Comparison of ENCODE assay signal across 25 cellular contexts in the genomic region with DNA sequence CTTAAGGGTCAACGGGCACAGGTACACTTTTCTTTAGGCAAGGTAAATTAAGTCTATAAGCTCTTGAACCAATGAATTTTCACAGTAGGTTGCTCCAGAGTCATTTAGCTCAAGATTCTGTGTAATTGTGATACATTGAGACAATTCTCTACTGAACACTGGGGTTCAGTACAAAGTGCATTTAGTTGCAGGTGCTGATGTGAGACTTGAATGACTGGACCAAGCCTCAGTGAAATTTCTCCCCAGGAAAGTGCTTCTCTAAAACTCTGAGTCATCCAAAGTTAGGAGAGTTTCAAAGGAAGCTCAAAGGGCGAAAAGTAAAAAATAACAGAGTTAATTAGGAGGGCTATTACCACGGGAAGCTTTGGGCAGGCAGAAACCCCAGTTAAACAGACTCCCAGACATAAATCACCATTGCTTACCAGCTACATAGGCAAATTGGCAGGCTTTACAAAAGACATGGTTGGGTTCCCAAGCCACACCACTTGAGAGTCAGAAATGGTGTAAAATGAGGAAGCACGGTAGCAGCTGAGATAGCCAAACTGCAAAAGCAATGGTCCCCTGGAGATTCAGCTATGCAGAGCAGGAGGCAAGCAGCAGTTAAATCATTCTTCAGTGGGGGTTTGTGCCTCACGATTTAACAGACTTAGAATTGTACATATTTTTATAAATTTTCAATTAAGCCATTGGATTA.
A peak's percentile ranks its signal among the peaks of the same experiment; 100 is the strongest.
DNase-seq lines count a peak whose midpoint lies in the region; ATAC-seq lines count a peak whose summit lies in the region.
"Had no signal": no experiment of that assay in that cellular context is flagged by ENCODE, and none has a peak within 500 bp of the region (broad histone marks: within the 10 kb centered on the region; RNA-seq: fewer than 3 reads in every experiment).

No MANE protein-coding gene starts in this region.

- peaks cover 57 to 90% (median 82%) of the 10 kb centered on the region in 11 experiments for H3K27me3 ChIP-seq in BLaER1 treated with 17β-estradiol and CSF1 and Interleukin-3, amounts not matched to agents 10 nM and 100 nM
- H3K27me3 ChIP-seq in Karpas-422 (ENCODE audit: low read length), result no peaks in the 10 kb centered on the region
- H3K27me3 ChIP-seq: neutrophil, suprapubic skin, uterus had no signal

- H3K9ac ChIP-seq in BLaER1 treated with 17β-estradiol and CSF1 and Interleukin-3, amounts not matched to agents 10 nM and 100 nM, result no peak overlapping the region
- peak overlapping the region; percentile 44 for H3K9ac ChIP-seq in Karpas-422 (ENCODE audit: low read length)

- H3K9me3 ChIP-seq in BLaER1 treated with 17β-estradiol and CSF1 and Interleukin-3, amounts not matched to agents 10 nM and 100 nM (replicated peaks in 1 of 11), result no peaks in the 10 kb centered on the region
- no peaks in the 10 kb centered on the region for H3K9me3 ChIP-seq in Karpas-422 (ENCODE audit: low read length)
- H3K9me3 ChIP-seq: neutrophil, suprapubic skin, uterus had no signal

- H4K20me1 ChIP-seq in BLaER1 treated with 17β-estradiol and CSF1 and Interleukin-3, amounts not matched to agents 10 nM and 100 nM, result no peaks in the 10 kb centered on the region; a peak in 1 of 22 replicates
- H4K20me1 ChIP-seq in Karpas-422 (ENCODE audit: insufficient read depth, low read depth, low read length), result no peaks in the 10 kb centered on the region

- peak; percentile 74 for ATAC-seq in GM21529 (IDR thresholded peaks at IDR 0.05; ENCODE audit: unreplicated experiment)
- ATAC-seq in activated CD4-positive, CD25-positive, alpha-beta regulatory T cell treated with anti-CD3 and anti-CD28 coated beads, Interleukin-2, amount 50 U/mL, for 24 hours, result no peak
- ATAC-seq: activated T-cell treated with anti-CD3 and anti-CD28 coated beads, Interleukin-2, amount 50 U/mL, for 4 hours; heart left ventricle had no signal

- DNase-seq in Karpas-422, result peak; percentile 97
- DNase-seq in germinal center (ENCODE audit: low spot score), result peak; percentile 1
- no peak for DNase-seq in NCI-H774 (lab: John Stamatoyannopoulos, UW)
- DNase-seq in T-helper 2 cell, result no peak
- no peak for DNase-seq in NCI-H1048 (lab: John Stamatoyannopoulos, UW)
- DNase-seq: activated CD4-positive, CD25-positive, alpha-beta regulatory T cell treated with anti-CD3 and anti-CD28 coated beads, Interleukin-2, amount 50 U/mL, for 72 hours; activated CD8-positive, alpha-beta memory T cell treated with anti-CD3 and anti-CD28 coated beads for 24 hours; activated naive CD4-positive, alpha-beta T cell treated with anti-CD3 and anti-CD28 coated beads for 36 hours; activated T-cell treated with anti-CD3 and anti-CD28 coated beads, Interleukin-2, amount 50 U/mL, for 4 hours; amygdala; dermis blood vessel endothelial cell; HCEC 1CT; heart left ventricle; immature natural killer cell; KBM-7; NCI-H2029 treated with DMSO at 0.1 percent for 48 hours; NCI-H510A; stimulated activated CD4-positive, alpha-beta T cell treated with anti-CD3 and anti-CD28 coated beads, Interleukin-12 subunit alpha, Interleukin-12 subunit beta, amount 100 ng/mL, for 4 hours; stimulated activated CD8-positive, alpha-beta memory T cell treated with anti-CD3 and anti-CD28 coated beads, Interleukin-4, amount 100 ng/mL, for 48 hours; uterus had no signal

- no peak overlapping the region for H3K27ac ChIP-seq in BLaER1 treated with 17β-estradiol and CSF1 and Interleukin-3, amounts not matched to agents 10 nM and 100 nM
- H3K27ac ChIP-seq in Karpas-422 (ENCODE audit: low read length), result peak overlapping the region; percentile 94
- H3K27ac ChIP-seq: heart left ventricle, neutrophil, suprapubic skin, uterus had no signal

- H2AFZ ChIP-seq in Karpas-422 (ENCODE audit: low read length), result peak overlapping the region; percentile 44; the same call in 1 of the 2 replicates

- no peaks in the 10 kb centered on the region for H3K9me2 ChIP-seq in Karpas-422 (replicated peaks; ENCODE audit: insufficient read depth, low read length)

- no peaks in the 10 kb centered on the region for H3K36me3 ChIP-seq in BLaER1 treated with 17β-estradiol and CSF1 and Interleukin-3, amounts not matched to agents 10 nM and 100 nM
- no peaks in the 10 kb centered on the region for H3K36me3 ChIP-seq in Karpas-422 (ENCODE audit: insufficient read depth, low read length)
- H3K36me3 ChIP-seq: heart left ventricle, neutrophil, suprapubic skin, uterus had no signal

- peak overlapping the region in 7 of 11 experiments; percentile 4 to 54 (median 24); a peak in 8 of 22 replicates for H3K4me2 ChIP-seq in BLaER1 treated with 17β-estradiol and CSF1 and Interleukin-3, amounts not matched to agents 10 nM and 100 nM
- peak overlapping the region; percentile 89 for H3K4me2 ChIP-seq in Karpas-422 (ENCODE audit: low read depth, low read length, poor library complexity, severe bottlenecking)

- no peaks in the 10 kb centered on the region for H3K79me2 ChIP-seq in Karpas-422 (ENCODE audit: low read length)

- no peak overlapping the region for H3K4me3 ChIP-seq in BLaER1 treated with 17β-estradiol and CSF1 and Interleukin-3, amounts not matched to agents 10 nM and 100 nM
- H3K4me3 ChIP-seq in Karpas-422 (ENCODE audit: low read length), result peak overlapping the region; percentile 59
- H3K4me3 ChIP-seq: heart left ventricle, suprapubic skin, uterus had no signal

- peaks cover 0 to 11% (median 6%) of the 10 kb centered on the region in 10 experiments; a peak in 10 of 20 replicates for H3K4me1 ChIP-seq in BLaER1 treated with 17β-estradiol and CSF1 and Interleukin-3, amounts not matched to agents 10 nM and 100 nM
- peaks cover 27% of the 10 kb centered on the region for H3K4me1 ChIP-seq in Karpas-422 (ENCODE audit: low read length)
- H3K4me1 ChIP-seq: heart left ventricle, suprapubic skin, uterus had no signal

Comparison
In these comparisons a context has a peak if more than half of its experiments do, and no peak if none do; other contexts are left out.
1. DNase-seq: peak in Karpas-422 (single experiment) and germinal center (single experiment); none in NCI-H774 (single experiment), T-helper 2 cell (0 of 5) and NCI-H1048 (single experiment).